ENCODE assay signal across 29 cellular contexts in the genomic region with DNA sequence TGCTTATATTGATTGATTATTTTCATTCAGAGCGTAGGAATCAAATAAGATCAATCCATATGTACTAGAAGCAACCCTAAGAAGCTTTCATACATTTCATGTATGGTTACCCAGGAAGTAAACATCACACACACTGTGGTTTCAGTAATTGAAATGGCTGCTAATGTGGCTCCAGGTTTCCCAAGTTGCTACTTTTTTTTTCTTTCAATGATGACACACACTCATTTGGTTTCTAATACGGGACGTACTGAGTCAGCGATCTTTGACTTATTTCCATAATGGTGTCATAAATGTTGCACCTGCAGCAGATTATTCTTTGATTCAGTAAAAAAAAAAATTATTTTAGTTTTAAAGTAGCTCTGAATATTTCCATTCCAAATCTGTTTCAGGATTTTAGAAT.
"Had no signal": no experiment of that assay in that cellular context is flagged by ENCODE, and none has a peak within 500 bp of the region (broad histone marks: within the 10 kb centered on the region; RNA-seq: fewer than 3 reads in every experiment).

No MANE protein-coding gene starts in this region.

- H3K36me3 ChIP-seq: adrenal gland, esophagus muscularis mucosa, gastrocnemius medialis had no signal

- H3K27ac ChIP-seq: adrenal gland, body of pancreas, esophagus muscularis mucosa, foreskin keratinocyte, gastrocnemius medialis had no signal

- FAIRE-seq: colon had no signal

- H3K4me1 ChIP-seq: adrenal gland, body of pancreas, esophagus muscularis mucosa, foreskin keratinocyte, gastrocnemius medialis had no signal

- DNase-seq: activated CD4-positive, alpha-beta memory T cell treated with anti-CD3 and anti-CD28 coated beads for 36 hours; activated CD4-positive, alpha-beta T cell treated with anti-CD3 and anti-CD28 coated beads for 36 hours; activated CD4-positive, alpha-beta T cell treated with anti-CD3 and anti-CD28 coated beads, Interleukin-2, amount 10 ng/mL, durations not matched to agents 24 days and 14 days; activated CD4-positive, CD25-positive, alpha-beta regulatory T cell; activated CD4-positive, CD25-positive, alpha-beta regulatory T cell treated with anti-CD3 and anti-CD28 coated beads, Interleukin-2, amount 50 U/mL, for 72 hours; activated CD8-positive, alpha-beta memory T cell treated with anti-CD3 and anti-CD28 coated beads, Interleukin-2, amount 10 ng/mL, durations not matched to agents 7 days and 5 days; activated CD8-positive, alpha-beta memory T cell treated with anti-CD3 and anti-CD28 coated beads, Interleukin-2, amount 50 U/mL, for 4 hours; activated CD8-positive, alpha-beta T cell treated with anti-CD3 and anti-CD28 coated beads, Interleukin-2, amount 10 ng/mL, durations not matched to agents 7 days and 5 days; activated effector memory CD4-positive, alpha-beta T cell treated with anti-CD3 and anti-CD28 coated beads, Interleukin-2, amount 50 U/mL, for 16 hours; activated naive CD4-positive, alpha-beta T cell treated with anti-CD3 and anti-CD28 coated beads for 36 hours; activated naive CD8-positive, alpha-beta T cell treated with anti-CD3 and anti-CD28 coated beads for 36 hours; activated naive CD8-positive, alpha-beta T cell treated with anti-CD3 and anti-CD28 coated beads, Interleukin-2, amount 50 U/mL, for 24 hours; activated T-cell treated with anti-CD3 and anti-CD28 coated beads, Interleukin-2, amount 50 U/mL, for 1 hour; activated T-cell treated with anti-CD3 and anti-CD28 coated beads, Interleukin-2, amount 50 U/mL, for 48 hours; adrenal gland; amygdala; aorta; body of pancreas; cortex of kidney; dermis blood vessel endothelial cell; effector CD4-positive, alpha-beta T cell; effector memory CD8-positive, alpha-beta T cell; erythroblast; foreskin keratinocyte; gastrocnemius medialis; glutamatergic neuron; T-helper 2 cell had no signal

- ATAC-seq: activated CD4-positive, alpha-beta T cell treated with anti-CD3 and anti-CD28 coated beads for 36 hours; activated CD8-positive, alpha-beta memory T cell treated with anti-CD3 and anti-CD28 coated beads, Interleukin-2, amount 10 ng/mL, durations not matched to agents 7 days and 5 days; activated CD8-positive, alpha-beta T cell treated with anti-CD3 and anti-CD28 coated beads, Interleukin-2, amount 10 ng/mL, durations not matched to agents 7 days and 5 days; activated naive CD8-positive, alpha-beta T cell treated with anti-CD3 and anti-CD28 coated beads, Interleukin-2, amount 50 U/mL, for 24 hours; body of pancreas; effector memory CD8-positive, alpha-beta T cell; foreskin keratinocyte; gastrocnemius medialis had no signal

- H3K27me3 ChIP-seq: adrenal gland, body of pancreas, esophagus muscularis mucosa, foreskin keratinocyte, gastrocnemius medialis had no signal

- H3K4me3 ChIP-seq: adrenal gland, body of pancreas, esophagus muscularis mucosa, gastrocnemius medialis had no signal

- H3K9me3 ChIP-seq: adrenal gland, body of pancreas, gastrocnemius medialis had no signal
